14 cellular contexts compared by ENCODE assay signal in genomic region chr5:137022725-137023124, GRCh38.
"Had no signal": no experiment of that assay in that cellular context is flagged by ENCODE, and none has a peak within 500 bp of the region (broad histone marks: within the 10 kb centered on the region; RNA-seq: fewer than 3 reads in every experiment).

No MANE protein-coding gene starts in this region.

- H3K4me1 ChIP-seq: colonic mucosa had no signal

- H3K9me3 ChIP-seq: colonic mucosa, mucosa of descending colon, prostate gland had no signal

- DNase-seq: activated CD4-positive, alpha-beta memory T cell treated with anti-CD3 and anti-CD28 coated beads, Interleukin-2, amount 10 ng/mL, durations not matched to agents 7 days and 5 days; activated gamma-delta T cell; activated T-cell treated with anti-CD3 and anti-CD28 coated beads, Interleukin-2, amount 50 U/mL, for 48 hours; colonic mucosa; effector CD8-positive, alpha-beta T cell; mucosa of descending colon; naive thymus-derived CD8-positive, alpha-beta T cell; stimulated activated CD4-positive, alpha-beta T cell treated with anti-CD3 and anti-CD28 coated beads, Interleukin-12 subunit alpha, Interleukin-12 subunit beta, amount 100 ng/mL, for 4 hours; stimulated activated naive CD4-positive, alpha-beta T cell; SW 1271 had no signal

- H3K36me3 Mint-ChIP-seq: activated naive CD8-positive, alpha-beta T cell; naive thymus-derived CD8-positive, alpha-beta T cell; type B pancreatic cell had no signal

- H3K27ac Mint-ChIP-seq: activated CD4-positive, alpha-beta memory T cell treated with anti-CD3 and anti-CD28 coated beads, Interleukin-2, amount 10 ng/mL, durations not matched to agents 7 days and 5 days; activated naive CD8-positive, alpha-beta T cell; naive thymus-derived CD8-positive, alpha-beta T cell; T-helper 2 cell treated with Interferon-gamma antibody and Interleukin-4, amounts not matched to agents 5 μg/mL and 100 μg/mL, for 36 hours; type B pancreatic cell had no signal

- H3K4me1 Mint-ChIP-seq: activated CD4-positive, alpha-beta memory T cell treated with anti-CD3 and anti-CD28 coated beads, Interleukin-2, amount 10 ng/mL, durations not matched to agents 7 days and 5 days had no signal

- H3K36me3 ChIP-seq: colonic mucosa, prostate gland had no signal

- H3K9me3 Mint-ChIP-seq: activated CD4-positive, alpha-beta memory T cell treated with anti-CD3 and anti-CD28 coated beads, Interleukin-2, amount 10 ng/mL, durations not matched to agents 7 days and 5 days; naive thymus-derived CD8-positive, alpha-beta T cell; T-helper 2 cell treated with Interferon-gamma antibody and Interleukin-4, amounts not matched to agents 5 μg/mL and 100 μg/mL, for 36 hours; type B pancreatic cell had no signal

- H3K4me3 ChIP-seq: colonic mucosa, mucosa of descending colon, prostate gland had no signal

- H3K27me3 ChIP-seq: colonic mucosa had no signal

- H3K27ac ChIP-seq: colonic mucosa, prostate gland had no signal

- H3K4me3 Mint-ChIP-seq: activated CD4-positive, alpha-beta memory T cell treated with anti-CD3 and anti-CD28 coated beads, Interleukin-2, amount 10 ng/mL, durations not matched to agents 7 days and 5 days; activated naive CD8-positive, alpha-beta T cell; naive thymus-derived CD8-positive, alpha-beta T cell; T-helper 2 cell treated with Interferon-gamma antibody and Interleukin-4, amounts not matched to agents 5 μg/mL and 100 μg/mL, for 36 hours; type B pancreatic cell had no signal

- H3K27me3 Mint-ChIP-seq: activated CD4-positive, alpha-beta memory T cell treated with anti-CD3 and anti-CD28 coated beads, Interleukin-2, amount 10 ng/mL, durations not matched to agents 7 days and 5 days had no signal
